ENCODE assay signal across 17 cellular contexts in genomic region chr6:44067760-44068139, GRCh38. TPM values are rescaled to one million over a fixed set of nuclear protein-coding genes. Genes with fewer than 3 reads are reported as not detected.
DNase-seq lines count a peak whose midpoint lies in the region; ATAC-seq and TF ChIP-seq lines count a peak whose summit lies in the region.
"Had no signal": no experiment of that assay in that cellular context is flagged by ENCODE, and none has a peak within 500 bp of the region (broad histone marks: within the 10 kb centered on the region; RNA-seq: fewer than 3 reads in every experiment).

No MANE protein-coding gene starts in this region.

- peaks cover 3% of the 10 kb centered on the region for H3K36me3 Mint-ChIP-seq in activated T-helper 17 cell treated with anti-CD3 and anti-CD28 coated beads, Interleukin-2, amount 50 U/mL, for 72 hours (ENCODE audit: low read depth)
- H3K36me3 Mint-ChIP-seq: T-cell had no signal

- no peaks in the 10 kb centered on the region for H3K9me3 Mint-ChIP-seq in activated T-helper 17 cell treated with anti-CD3 and anti-CD28 coated beads, Interleukin-2, amount 50 U/mL, for 72 hours
- H3K9me3 Mint-ChIP-seq: H9, T-cell had no signal

- POLR2A ChIA-PET in GM10248 (lab: Yijun Ruan, JAX) = no interaction called here

- H3K4me1 Mint-ChIP-seq in activated T-helper 17 cell treated with anti-CD3 and anti-CD28 coated beads, Interleukin-2, amount 50 U/mL, for 72 hours = peaks cover 10% of the 10 kb centered on the region

- H3K27me3 Mint-ChIP-seq in activated T-helper 17 cell treated with anti-CD3 and anti-CD28 coated beads, Interleukin-2, amount 50 U/mL, for 72 hours = peaks cover 8% of the 10 kb centered on the region

- CTCF ChIA-PET in GM10248 (lab: Yijun Ruan, JAX) = interaction anchor here (0.8 to 5.2 kb wide), 6 partner anchors 11 to 343 kb away, joined by 3 to 32 read pairs (median 4); partner anchors contain the start of gene VEGFA

- no peak overlapping the region for H3K4me3 Mint-ChIP-seq in activated T-helper 17 cell treated with anti-CD3 and anti-CD28 coated beads, Interleukin-2, amount 50 U/mL, for 72 hours
- H3K4me3 Mint-ChIP-seq: H9, T-cell had no signal

- TF ChIP-seq CTCF in GM10248 (IDR thresholded peaks at IDR 0.05; ENCODE audit: control extremely low read depth, extremely low read depth, low read depth, missing control alignments) = no peak

- peak; percentile 70 for ATAC-seq in activated T-helper 17 cell treated with anti-CD3 and anti-CD28 coated beads, Interleukin-2, amount 50 U/mL, for 72 hours (replicated peaks)
- ATAC-seq: T-cell had no signal

- peak overlapping the region; percentile 75 for H3K27ac Mint-ChIP-seq in activated T-helper 17 cell treated with anti-CD3 and anti-CD28 coated beads, Interleukin-2, amount 50 U/mL, for 72 hours
- H3K27ac Mint-ChIP-seq: T-cell had no signal

- DNase-seq in ELR (ENCODE audit: low read depth) = peak; percentile 68
- peak; percentile 55 for DNase-seq in glomerular visceral epithelial cell (ENCODE audit: extremely low spot score)
- no peak for DNase-seq in GM10248 (ENCODE audit: extremely low spot score)
- no peak for DNase-seq in NCI-H2171 (lab: John Stamatoyannopoulos, UW)
- DNase-seq in hepatic stellate cell (ENCODE audit: low spot score) = no peak
- DNase-seq in NCI-H82 treated with DMSO at 0.1 percent for 48 hours (lab: John Stamatoyannopoulos, UW; ENCODE audit: unreplicated experiment) = no peak
- DNase-seq: DMS 273 treated with DMSO at 0.1 percent for 48 hours, H9, NCI-H1417 treated with DMSO at 0.1 percent for 48 hours, NCI-H2029 treated with DMSO at 0.1 percent for 48 hours, NCI-H510A, NCI-H774, PC-9, SHP77, SK-N-SH, T-cell had no signal

RNA-seq across cellular contexts. Expression of gene MRPL14, which starts 59.5 kb away (rescaled TPM):
- 10 to 100 TPM; 29.3 to 54.0 TPM for total RNA-seq in activated T-helper 17 cell treated with anti-CD3 and anti-CD28 coated beads, Interleukin-2, amount 50 U/mL, for 72 hours

RNA-seq across cellular contexts. Expression of gene TMEM63B, which starts 59.6 kb away (rescaled TPM):
- total RNA-seq in activated T-helper 17 cell treated with anti-CD3 and anti-CD28 coated beads, Interleukin-2, amount 50 U/mL, for 72 hours = 10 to 100 TPM; 12.1 to 21.4 TPM

Comparison
In these comparisons a context has a peak if more than half of its experiments do, and no peak if none do; other contexts are left out.
1. DNase-seq: peak in ELR (single experiment) and glomerular visceral epithelial cell (single experiment); none in GM10248 (single experiment), NCI-H2171 (single experiment), hepatic stellate cell (single experiment) and NCI-H82 treated with DMSO at 0.1 percent for 48 hours (single experiment).